ENCODE assay signal across 8 cellular contexts in genomic region chr22:46576556-46577351, GRCh38. TPM values are rescaled to one million over a fixed set of nuclear protein-coding genes. Genes with fewer than 3 reads are reported as not detected.
A peak's percentile ranks its signal among the peaks of the same experiment; 100 is the strongest.
DNase-seq lines count a peak whose midpoint lies in the region; ATAC-seq and TF ChIP-seq lines count a peak whose summit lies in the region.

No MANE protein-coding gene starts in this region.

- no peak overlapping the region for H3K4me3 ChIP-seq in body of pancreas

- H3K9me3 ChIP-seq in body of pancreas: no peaks in the 10 kb centered on the region

- H3K27ac ChIP-seq in body of pancreas: peak overlapping the region; percentile 90 to 96 (median 92)

- CTCF ChIA-PET in GM10248 (lab: Yijun Ruan, JAX): interaction anchor here (1.1 kb wide), 1 partner anchor 13 kb away, joined by 3 read pairs; no protein-coding TSS in a partner anchor

- POLR2A ChIA-PET in GM10248 (lab: Yijun Ruan, JAX): no interaction called here

- ATAC-seq in HG03175 (IDR thresholded peaks at IDR 0.05; ENCODE audit: unreplicated experiment): peak; percentile 51
- ATAC-seq in body of pancreas: peak; percentile 64
- ATAC-seq in HG02870 (IDR thresholded peaks at IDR 0.05; ENCODE audit: unreplicated experiment): no peak

- peaks cover 83% of the 10 kb centered on the region for H3K4me1 ChIP-seq in body of pancreas

- no peak for TF ChIP-seq POLR2A in body of pancreas (IDR thresholded peaks at IDR 0.05)

- WGBS in body of pancreas, 2 donors: 2% methylated on average over 132 of the region's 141 CpGs; no CpG with 5 or more reads in 1 of the 2 donors

- DNase-seq in GM10248 (ENCODE audit: extremely low spot score) (peak; percentile 89), T-helper 22 cell (ENCODE audit: low read depth) (peak; percentile 40), body of pancreas (peak; percentile 45 to 72 (median 54)), iPS-NIHi7 (ENCODE audit: extremely low spot score) (peak; percentile 86), hippocampal formation (lab: John Stamatoyannopoulos, UW) (no peak)
- peak; percentile 36 for DNase-seq in stimulated activated CD4-positive, alpha-beta T cell treated with anti-CD3 and anti-CD28 coated beads, Interleukin-1b, Interleukin-23, amount 100 ng/mL, for 48 hours

- TF ChIP-seq CTCF in GM10248 (IDR thresholded peaks at IDR 0.05; ENCODE audit: control extremely low read depth, extremely low read depth, low read depth, missing control alignments): no peak
- peak in 1 of 7 experiments; percentile 5 for TF ChIP-seq CTCF in body of pancreas (IDR thresholded peaks at IDR 0.05)

- intact Hi-C loops in body of pancreas (cut with DNase I): no loop called here

- H3K27me3 ChIP-seq in body of pancreas: no peaks in the 10 kb centered on the region

- no peaks in the 10 kb centered on the region for H3K36me3 ChIP-seq in body of pancreas (replicated peaks in 1 of 2; ENCODE audit: insufficient read depth in 1 of 2, low read depth in 2 of 2)

RNA-seq across cellular contexts. Expression of gene CELSR1, which starts 39.3 kb away (rescaled TPM):
- total RNA-seq in body of pancreas: 1 to 10 TPM in 1 of 2 donors, under 1 TPM in 1; 0.66 to 3.6 TPM

RNA-seq across cellular contexts. Expression of gene GRAMD4, which starts 43.4 kb away (rescaled TPM):
- 10 to 100 TPM; 29.3 to 62.3 TPM for total RNA-seq in body of pancreas

Comparison
In these comparisons a context has a peak if more than half of its experiments do, and no peak if none do; other contexts are left out.
1. DNase-seq: peak in GM10248 (single experiment), T-helper 22 cell (single experiment), body of pancreas (4 of 4), iPS-NIHi7 (single experiment) and stimulated activated CD4-positive, alpha-beta T cell treated with anti-CD3 and anti-CD28 coated beads, Interleukin-1b, Interleukin-23, amount 100 ng/mL, for 48 hours (single experiment); none in hippocampal formation (0 of 2).